Comparison of ENCODE assay signal across 12 cellular contexts in genomic region chr4:55008166-55009056, GRCh38.
DNase-seq lines count a peak whose midpoint lies in the region; ATAC-seq and TF ChIP-seq lines count a peak whose summit lies in the region.
"Had no signal": no experiment of that assay in that cellular context is flagged by ENCODE, and none has a peak within 500 bp of the region (broad histone marks: within the 10 kb centered on the region; RNA-seq: fewer than 3 reads in every experiment).

No MANE protein-coding gene starts in this region.

- no peaks in the 10 kb centered on the region for H3K36me3 Mint-ChIP-seq in mesothelial cell of epicardium

- H3K4me3 Mint-ChIP-seq in mesothelial cell of epicardium, result no peak overlapping the region
- H3K4me3 Mint-ChIP-seq: activated B cell treated with CpG ODN at 0.5 μM for 24 hours had no signal

- no peak overlapping the region for H3K4me3 ChIP-seq in GM12865 (ENCODE audit: low read depth, low read length)
- H3K4me3 ChIP-seq: MG63, prostate gland, tibial nerve had no signal

- H3K27ac Mint-ChIP-seq in mesothelial cell of epicardium, result no peak overlapping the region
- H3K27ac Mint-ChIP-seq: activated B cell treated with CpG ODN at 0.5 μM for 24 hours had no signal

- peaks cover 7% of the 10 kb centered on the region for H3K9me3 Mint-ChIP-seq in mesothelial cell of epicardium
- H3K9me3 Mint-ChIP-seq: activated B cell treated with CpG ODN at 0.5 μM for 24 hours had no signal

- no peaks in the 10 kb centered on the region for H3K27me3 Mint-ChIP-seq in mesothelial cell of epicardium (ENCODE audit: low read depth)

- TF ChIP-seq CTCF in GM12865 (IDR thresholded peaks at IDR 0.05; ENCODE audit: insufficient read depth, low read depth, low read length, missing control alignments) (peak; percentile 31), mesothelial cell of epicardium (IDR thresholded peaks at IDR 0.05; ENCODE audit: unreplicated experiment) (peak; percentile 41)

- peaks cover 14% of the 10 kb centered on the region for H3K4me1 Mint-ChIP-seq in mesothelial cell of epicardium
- H3K4me1 Mint-ChIP-seq: activated B cell treated with CpG ODN at 0.5 μM for 24 hours had no signal

- no peak for DNase-seq in GM12865 (ENCODE audit: low read depth)
- peak; percentile 55 to 68 for DNase-seq in Kasumi-1 (lab: John Stamatoyannopoulos, UW)
- peak; percentile 95 for DNase-seq in dermis blood vessel endothelial cell
- no peak for DNase-seq in mesothelial cell of epicardium (ENCODE audit: low spot score in 2 of 2, unreplicated experiment in 2 of 2)
- no peak for DNase-seq in DMS153 (lab: John Stamatoyannopoulos, UW)
- DNase-seq in ureter (ENCODE audit: low spot score), result no peak
- DNase-seq: activated B cell treated with CpG ODN at 0.5 μM for 24 hours, MG63 had no signal

- ATAC-seq in GM19467 (IDR thresholded peaks at IDR 0.05; ENCODE audit: unreplicated experiment) (no peak), GM19395 (IDR thresholded peaks at IDR 0.05; ENCODE audit: unreplicated experiment) (no peak)

Comparison
In these comparisons a context has a peak if more than half of its experiments do, and no peak if none do; other contexts are left out.
1. DNase-seq: peak in Kasumi-1 (2 of 2) and dermis blood vessel endothelial cell (single experiment); none in GM12865 (single experiment), mesothelial cell of epicardium (0 of 2), DMS153 (single experiment) and ureter (single experiment).